In genomic region chr9:33450747-33451146, GRCh38 we compare ENCODE assay signal across 1 cellular context.
TF ChIP-seq lines count a peak whose summit lies in the region.

No MANE protein-coding gene starts in this region.

TF ChIP-seq in H1, 55 proteins besides CTCF, POLR2A, EP300 and RAD21:
- TF ChIP-seq CHD1 (IDR thresholded peaks at IDR 0.05; ENCODE audit: low read depth, low read length) (no peak), CBX8 (IDR thresholded peaks at IDR 0.05; ENCODE audit: borderline replicate concordance, low read depth, low read length) (no peak), KDM4A (IDR thresholded peaks at IDR 0.05; ENCODE audit: low read depth, low read length, severe bottlenecking) (no peak), GTF2F1 (IDR thresholded peaks at IDR 0.05; ENCODE audit: borderline replicate concordance, low read depth, low read length) (no peak), TCF12 (IDR thresholded peaks at IDR 0.05; ENCODE audit: low read depth, low read length) (no peak), KDM5A (IDR thresholded peaks at IDR 0.05; ENCODE audit: low read length) (no peak), GABPA (IDR thresholded peaks at IDR 0.05; ENCODE audit: borderline replicate concordance, insufficient read depth, low read length) (no peak), SRF (IDR thresholded peaks at IDR 0.05; ENCODE audit: low read depth, low read length) (no peak), RXRA (IDR thresholded peaks at IDR 0.05; ENCODE audit: insufficient read depth, low read depth, low read length) (no peak), POU5F1 (IDR thresholded peaks at IDR 0.05; ENCODE audit: low read depth, low read length) (no peak), PHF8 (conservative IDR thresholded peaks at IDR 0.05; ENCODE audit: low read depth, low read length) (no peak), MAFK (IDR thresholded peaks at IDR 0.05; ENCODE audit: low read depth, low read length) (no peak), CHD2 (IDR thresholded peaks at IDR 0.05; ENCODE audit: low read length) (no peak)
